16 cellular contexts compared by ENCODE assay signal in the genomic region with DNA sequence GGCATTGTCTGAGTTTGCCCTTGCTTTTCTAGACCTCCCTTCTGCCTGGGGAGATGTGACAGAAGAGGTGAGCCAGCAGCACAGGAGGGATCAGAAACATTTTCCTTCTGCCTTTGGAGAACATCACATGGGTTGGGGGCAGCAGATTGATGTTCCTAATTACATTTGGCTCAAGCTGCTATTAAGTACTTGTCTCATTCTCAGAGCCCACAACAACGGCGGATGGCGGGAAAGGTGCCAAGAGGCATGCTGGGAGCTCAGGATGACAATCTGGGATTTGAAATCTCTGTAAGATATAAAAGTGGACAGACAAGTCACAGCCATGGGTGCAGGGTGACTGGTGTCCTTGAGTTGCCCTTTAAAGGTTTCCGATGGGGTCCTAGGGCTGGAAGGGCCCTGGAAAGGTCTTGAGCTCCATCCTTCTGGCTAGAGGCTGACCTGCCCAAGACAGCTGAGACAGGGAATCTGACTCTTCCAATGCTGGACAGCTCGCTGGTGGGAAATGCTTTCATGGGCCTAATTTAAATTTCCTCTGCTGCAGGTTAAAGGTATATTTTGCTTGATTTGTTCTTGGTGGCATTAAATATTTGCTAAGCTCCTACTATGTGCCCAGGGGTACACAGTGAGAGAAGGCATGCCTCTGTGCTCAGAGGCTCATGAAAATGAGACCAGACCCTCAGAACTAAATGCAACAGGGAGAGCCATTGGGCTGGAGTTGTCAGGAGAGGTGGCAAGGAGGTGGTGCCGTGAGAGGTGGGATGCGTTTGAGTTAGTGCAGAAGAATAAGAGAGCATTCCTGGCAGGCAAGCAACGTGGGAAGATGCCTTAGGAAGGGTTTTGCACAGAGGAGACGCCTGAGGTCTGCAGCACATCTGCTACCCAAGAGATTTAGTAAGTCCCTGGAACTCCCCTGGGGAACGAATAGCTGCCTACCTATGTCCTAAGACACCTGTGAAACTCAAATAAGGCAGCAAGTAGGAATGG. TPM values are rescaled to one million over a fixed set of nuclear protein-coding genes. Genes with fewer than 3 reads are reported as not detected.
DNase-seq lines count a peak whose midpoint lies in the region; ATAC-seq and TF ChIP-seq lines count a peak whose summit lies in the region.
"Had no signal": no experiment of that assay in that cellular context is flagged by ENCODE, and none has a peak within 500 bp of the region (broad histone marks: within the 10 kb centered on the region; RNA-seq: fewer than 3 reads in every experiment).

No MANE protein-coding gene starts in this region.

- no peak overlapping the region for H3K27ac ChIP-seq in CD8-positive, alpha-beta memory T cell (ENCODE audit: low read depth, low read length)
- H3K27ac ChIP-seq in PC-9 (no peak overlapping the region), prostate gland (no peak overlapping the region)
- H3K27ac ChIP-seq: heart left ventricle, neutrophil, spleen, testis had no signal

- peaks cover 7 to 16% (median 8%) of the 10 kb centered on the region in 3 donors for H3K4me1 Mint-ChIP-seq in CD8-positive, alpha-beta memory T cell
- peaks cover 16 to 29% (median 18%) of the 10 kb centered on the region in 3 donors for H3K4me1 Mint-ChIP-seq in IgD-negative memory B cell
- H3K4me1 Mint-ChIP-seq in natural killer cell treated with Interleukin-12 subunit alpha and Interleukin-12 subunit beta and Interleukin-15 and Interleukin-18, amount 100 ng/mL, for 72 hours (ENCODE audit: low read depth in 2 of 2): peaks cover 6 to 10% of the 10 kb centered on the region in 2 donors

- peaks cover 7% of the 10 kb centered on the region for H3K4me1 ChIP-seq in CD8-positive, alpha-beta memory T cell (ENCODE audit: insufficient read depth, low read length)
- H3K4me1 ChIP-seq in PC-9 (replicated peaks; ENCODE audit: insufficient read depth) (no peaks in the 10 kb centered on the region), prostate gland (replicated peaks) (no peaks in the 10 kb centered on the region), HAP-1 (peaks cover 15% of the 10 kb centered on the region)

- H2AFZ ChIP-seq in PC-9: no peak overlapping the region

- TF ChIP-seq POLR2A in prostate gland (IDR thresholded peaks at IDR 0.05): no peak

- TF ChIP-seq CTCF in PC-9 (conservative IDR thresholded peaks at IDR 0.05): no peak
- no peak for TF ChIP-seq CTCF in prostate gland (IDR thresholded peaks at IDR 0.05)

- H3K27me3 ChIP-seq in CD8-positive, alpha-beta memory T cell (ENCODE audit: insufficient read depth, low read length, poor library complexity, severe bottlenecking): peaks cover 40% of the 10 kb centered on the region
- H3K27me3 ChIP-seq in PC-9 (ENCODE audit: insufficient read depth, low read depth) (no peaks in the 10 kb centered on the region), prostate gland (replicated peaks; ENCODE audit: insufficient read depth) (no peaks in the 10 kb centered on the region), HAP-1 (ENCODE audit: low read depth) (peaks cover 30% of the 10 kb centered on the region)
- H3K27me3 ChIP-seq: testis had no signal

- no peaks in the 10 kb centered on the region for H3K36me3 ChIP-seq in CD8-positive, alpha-beta memory T cell (ENCODE audit: insufficient read depth, low read length)
- H3K36me3 ChIP-seq in PC-9 (ENCODE audit: low read depth) (no peaks in the 10 kb centered on the region), prostate gland (no peaks in the 10 kb centered on the region), HAP-1 (replicated peaks) (no peaks in the 10 kb centered on the region)
- H3K36me3 ChIP-seq: heart left ventricle, neutrophil, spleen had no signal

- POLR2A ChIA-PET in CD8-positive, alpha-beta memory T cell (lab: Charles Lee): no interaction called here
- POLR2A ChIA-PET in PC-9 (lab: Charles Lee; ENCODE audit: unreplicated experiment): no interaction called here

- peak overlapping the region in 5 of 7 donors; percentile 7 to 63 (median 45) for H3K4me3 Mint-ChIP-seq in CD8-positive, alpha-beta memory T cell
- peak overlapping the region in 3 of 4 donors; percentile 30 to 88 (median 55) for H3K4me3 Mint-ChIP-seq in IgD-negative memory B cell
- H3K4me3 Mint-ChIP-seq in natural killer cell treated with Interleukin-12 subunit alpha and Interleukin-12 subunit beta and Interleukin-15 and Interleukin-18, amount 100 ng/mL, for 72 hours: peak overlapping the region; percentile 86

- no peak overlapping the region; the same call in 1 of the 2 replicates for H3K4me2 ChIP-seq in PC-9

- no peaks in the 10 kb centered on the region for H3K9me3 ChIP-seq in CD8-positive, alpha-beta memory T cell (ENCODE audit: low read length)
- H3K9me3 ChIP-seq in PC-9 (ENCODE audit: insufficient read depth, low read depth): no peaks in the 10 kb centered on the region
- H3K9me3 ChIP-seq in prostate gland: no peaks in the 10 kb centered on the region
- no peaks in the 10 kb centered on the region for H3K9me3 ChIP-seq in HAP-1
- H3K9me3 ChIP-seq: heart left ventricle, neutrophil, spleen, testis had no signal

- in situ Hi-C loops in HAP-1 (cut with MboI; ENCODE audit: low sequenced_read_pairs): no loop called here

- H3K9me2 ChIP-seq in PC-9 (ENCODE audit: insufficient read depth): no peaks in the 10 kb centered on the region

- no peak overlapping the region for H3K4me3 ChIP-seq in CD8-positive, alpha-beta memory T cell (ENCODE audit: low read length)
- peak overlapping the region; percentile 64; the same call in 1 of the 2 replicates for H3K4me3 ChIP-seq in PC-9
- H3K4me3 ChIP-seq in prostate gland: no peak overlapping the region
- H3K4me3 ChIP-seq in HAP-1: no peak overlapping the region
- H3K4me3 ChIP-seq: testis had no signal

- H3K27ac Mint-ChIP-seq in CD8-positive, alpha-beta memory T cell: no peak overlapping the region
- H3K27ac Mint-ChIP-seq in IgD-negative memory B cell: no peak overlapping the region
- no peak overlapping the region for H3K27ac Mint-ChIP-seq in natural killer cell treated with Interleukin-12 subunit alpha and Interleukin-12 subunit beta and Interleukin-15 and Interleukin-18, amount 100 ng/mL, for 72 hours

- 80% methylated on average over 10 of the region's 10 CpGs for WGBS in prostate gland

- H4K20me1 ChIP-seq in PC-9 (ENCODE audit: insufficient read depth): no peaks in the 10 kb centered on the region

- intact Hi-C loops in PC-9 (cut with micrococcal nuclease; ENCODE audit: unreplicated experiment) (no loop called here), prostate gland (cut with DNase I) (no loop called here)

- no TSS peak for BruUV-seq in PC-9 (replicated peaks; lab: Mats Ljungman, UMichigan)

- ATAC-seq in natural killer cell treated with Interleukin-12 subunit alpha and Interleukin-12 subunit beta and Interleukin-15 and Interleukin-18, amount 100 ng/mL, for 72 hours: no peak
- no peak for ATAC-seq in HG03565 (IDR thresholded peaks at IDR 0.05; ENCODE audit: unreplicated experiment)

- peaks cover 41 to 71% of the 10 kb centered on the region in 2 donors for H3K27me3 Mint-ChIP-seq in CD8-positive, alpha-beta memory T cell
- peaks cover 47% of the 10 kb centered on the region for H3K27me3 Mint-ChIP-seq in IgD-negative memory B cell
- peaks cover 41 to 61% of the 10 kb centered on the region in 2 donors for H3K27me3 Mint-ChIP-seq in natural killer cell treated with Interleukin-12 subunit alpha and Interleukin-12 subunit beta and Interleukin-15 and Interleukin-18, amount 100 ng/mL, for 72 hours

- no peaks in the 10 kb centered on the region for H3K36me3 Mint-ChIP-seq in CD8-positive, alpha-beta memory T cell
- H3K36me3 Mint-ChIP-seq in IgD-negative memory B cell: peaks cover 2% of the 10 kb centered on the region
- no peaks in the 10 kb centered on the region for H3K36me3 Mint-ChIP-seq in natural killer cell treated with Interleukin-12 subunit alpha and Interleukin-12 subunit beta and Interleukin-15 and Interleukin-18, amount 100 ng/mL, for 72 hours

- no peaks in the 10 kb centered on the region for H3F3A ChIP-seq in PC-9 (ENCODE audit: insufficient read depth, low read depth)

- CTCF ChIA-PET in CD8-positive, alpha-beta memory T cell (lab: Charles Lee): no interaction called here
- CTCF ChIA-PET in PC-9 (lab: Charles Lee): interaction anchor here (0.6 kb wide), 1 partner anchor 96 kb away, joined by 4 read pairs; no protein-coding TSS in a partner anchor

- peaks cover 0 to 2% (median 0%) of the 10 kb centered on the region in 5 donors for H3K9me3 Mint-ChIP-seq in CD8-positive, alpha-beta memory T cell
- peaks cover 0 to 4% (median 0%) of the 10 kb centered on the region in 3 donors for H3K9me3 Mint-ChIP-seq in IgD-negative memory B cell
- no peaks in the 10 kb centered on the region for H3K9me3 Mint-ChIP-seq in natural killer cell treated with Interleukin-12 subunit alpha and Interleukin-12 subunit beta and Interleukin-15 and Interleukin-18, amount 100 ng/mL, for 72 hours

- H3K79me2 ChIP-seq in PC-9 (ENCODE audit: low read depth): no peaks in the 10 kb centered on the region

- no peak for DNase-seq in CD8-positive, alpha-beta memory T cell
- DNase-seq in PC-9: no peak
- DNase-seq in natural killer cell treated with Interleukin-12 subunit alpha and Interleukin-12 subunit beta and Interleukin-15 and Interleukin-18, amount 100 ng/mL, for 72 hours (ENCODE audit: low spot score): no peak
- DNase-seq in MV-4-11 (lab: John Stamatoyannopoulos, UW): no peak
- DNase-seq in prostate gland (ENCODE audit: low spot score): no peak
- no peak for DNase-seq in HAP-1 (ENCODE audit: low spot score in 2 of 2)
- DNase-seq: activated naive CD4-positive, alpha-beta T cell treated with anti-CD3 and anti-CD28 coated beads, Interleukin-2, amount 50 U/mL, for 16 hours; erythroblast; heart left ventricle; left cardiac atrium; NCI-H226; spleen; testis had no signal

RNA-seq across cellular contexts. Expression of a gene that starts 2.2 kb away (rescaled TPM):
- total RNA-seq in CD8-positive, alpha-beta memory T cell: not detected
- polyA plus RNA-seq in CD8-positive, alpha-beta memory T cell: not detected
- 0.94 TPM for polyA plus RNA-seq in IgD-negative memory B cell
- total RNA-seq in PC-9 (2021): 0.53 and 0.59 TPM in 2 replicates
- total RNA-seq in natural killer cell treated with Interleukin-12 subunit alpha and Interleukin-12 subunit beta and Interleukin-15 and Interleukin-18, amount 100 ng/mL, for 72 hours: not detected
- 1 to 10 TPM in 1 of 2 donors, under 1 TPM in 1; 0.50 to 1.4 TPM for total RNA-seq in prostate gland
